Comparison of ENCODE assay signal across 29 cellular contexts in the genomic region with DNA sequence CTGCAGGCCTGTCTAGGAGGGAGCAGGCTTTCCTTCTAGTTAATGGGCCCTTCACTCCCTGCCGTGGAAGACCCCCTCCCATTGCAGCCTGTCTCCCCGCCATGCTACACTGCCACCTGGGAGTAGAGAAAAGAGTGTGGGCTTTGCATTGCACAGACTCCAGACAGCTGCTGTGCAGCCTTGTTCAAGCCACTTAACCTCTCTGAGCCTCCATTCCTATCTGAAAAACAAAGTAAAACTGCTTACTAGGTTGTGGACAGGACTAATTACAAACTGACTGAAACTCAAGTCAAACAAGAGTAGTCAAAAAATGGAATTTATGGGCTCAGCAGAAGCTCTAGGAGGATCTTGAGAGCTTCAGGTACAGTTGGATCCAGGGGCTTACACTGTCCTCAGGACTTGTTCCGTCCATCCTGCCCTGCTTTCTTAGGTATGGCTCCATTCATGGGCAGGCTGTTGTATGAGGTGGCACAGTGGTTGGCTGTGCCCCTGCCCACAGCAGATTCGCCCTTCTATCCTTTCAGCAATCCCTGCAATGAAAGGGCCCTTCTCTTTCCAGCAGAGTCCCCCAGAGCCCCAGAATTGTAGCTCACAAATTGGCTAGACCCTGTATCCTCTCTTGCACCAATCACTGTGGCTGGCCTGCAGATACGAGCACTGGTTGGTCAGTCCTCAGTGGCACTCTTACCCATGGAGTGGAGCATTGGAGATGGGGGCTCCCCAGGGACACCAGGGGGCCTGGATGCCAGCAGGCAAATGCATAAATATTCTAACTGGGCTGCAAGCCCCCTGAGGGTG.
"Had no signal": no experiment of that assay in that cellular context is flagged by ENCODE, and none has a peak within 500 bp of the region (broad histone marks: within the 10 kb centered on the region; RNA-seq: fewer than 3 reads in every experiment).

No MANE protein-coding gene starts in this region.

- H3K27ac ChIP-seq: Peyer's patch had no signal

- H3K27me3 ChIP-seq: MG63, Peyer's patch had no signal

- FAIRE-seq: astrocyte had no signal

- H3K36me3 ChIP-seq: MG63, Peyer's patch had no signal

- DNase-seq: activated CD4-positive, alpha-beta T cell treated with anti-CD3 and anti-CD28 coated beads for 48 hours; activated CD4-positive, alpha-beta T cell treated with anti-CD3 and anti-CD28 coated beads, Interleukin-2, amount 50 U/mL, for 4 hours; activated CD4-positive, CD25-positive, alpha-beta regulatory T cell treated with anti-CD3 and anti-CD28 coated beads, Interleukin-2, amount 50 U/mL, for 72 hours; activated CD8-positive, alpha-beta memory T cell treated with anti-CD3 and anti-CD28 coated beads, Interleukin-2, amount 50 U/mL, for 48 hours; activated CD8-positive, alpha-beta T cell treated with anti-CD3 and anti-CD28 coated beads, Interleukin-2, amount 10 ng/mL, durations not matched to agents 7 days and 5 days; activated effector memory CD4-positive, alpha-beta T cell treated with anti-CD3 and anti-CD28 coated beads, Interleukin-2, amount 50 U/mL, for 16 hours; activated naive CD4-positive, alpha-beta T cell treated with Interleukin-2 at 50 U/mL for 16 hours; activated naive CD8-positive, alpha-beta T cell treated with anti-CD3 and anti-CD28 coated beads, Interleukin-2, amount 50 U/mL, for 24 hours; amniotic stem cell; cerebellar nuclear complex; MG63; MV-4-11; NCI-H1092 treated with DMSO at 0.1 percent for 48 hours; NCI-H1417 treated with DMSO at 0.1 percent for 48 hours; NCI-H1694; NCI-H2107; NCI-H2171 treated with DMSO at 0.1 percent for 48 hours; NCI-H345; NCI-H510A; NCI-H526 treated with DMSO at 0.1 percent for 48 hours; NCI-H82; OCI-M1; SHP77 treated with DMSO at 0.1 percent for 48 hours; T-helper 17 cell; T-helper 9 cell had no signal

- H3K4me3 ChIP-seq: MG63, Peyer's patch had no signal

- ATAC-seq: activated CD8-positive, alpha-beta T cell treated with anti-CD3 and anti-CD28 coated beads, Interleukin-2, amount 10 ng/mL, durations not matched to agents 7 days and 5 days; activated naive CD4-positive, alpha-beta T cell treated with anti-CD3 and anti-CD28 coated beads, Interleukin-2, amount 50 U/mL, for 72 hours; activated naive CD8-positive, alpha-beta T cell treated with anti-CD3 and anti-CD28 coated beads, Interleukin-2, amount 50 U/mL, for 24 hours; T-helper 17 cell; WTC11 had no signal

- H3K9me3 ChIP-seq: MG63, Peyer's patch had no signal
